In the genomic region with DNA sequence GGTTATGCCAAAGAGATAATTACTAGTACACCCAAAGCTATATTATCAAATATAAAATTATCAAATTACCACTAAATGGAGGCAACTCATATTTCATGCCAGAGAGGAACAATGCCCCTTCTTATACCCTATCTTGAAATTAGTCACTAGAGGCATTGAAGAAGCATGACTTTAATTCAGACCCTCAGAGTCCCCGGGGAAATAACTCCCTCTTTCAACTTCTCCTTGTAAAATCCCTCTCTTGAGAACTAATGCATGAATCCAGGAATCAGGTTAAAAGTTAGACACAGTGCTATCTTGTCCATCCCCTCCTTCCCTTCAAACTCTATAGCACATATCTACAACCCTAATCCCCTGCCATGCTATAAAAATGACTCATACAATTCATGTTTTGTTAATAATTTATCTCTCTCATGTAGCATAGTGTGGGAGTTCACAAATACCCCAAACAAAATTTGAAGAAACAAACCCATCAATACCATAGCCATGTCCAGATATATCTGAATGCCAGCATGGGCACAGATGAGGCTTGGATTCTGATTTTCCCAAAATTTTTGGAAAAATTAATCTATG, we compare ENCODE assay signal across 20 cellular contexts.
DNase-seq lines count a peak whose midpoint lies in the region; ATAC-seq and TF ChIP-seq lines count a peak whose summit lies in the region.
"Had no signal": no experiment of that assay in that cellular context is flagged by ENCODE, and none has a peak within 500 bp of the region (broad histone marks: within the 10 kb centered on the region; RNA-seq: fewer than 3 reads in every experiment).

No MANE protein-coding gene starts in this region.

- no peaks in the 10 kb centered on the region for H3K36me3 Mint-ChIP-seq in H9 (ENCODE audit: insufficient read depth in 1 of 3, low read depth in 3 of 3)
- H3K36me3 Mint-ChIP-seq: CD14-positive monocyte; CD4-positive, alpha-beta memory T cell; IgD-negative memory B cell had no signal

- H3K27ac ChIP-seq in H9 (ENCODE audit: insufficient read length, low read depth, low read length): no peak overlapping the region
- H3K27ac ChIP-seq: 22Rv1, BLaER1 had no signal

- in situ Hi-C loops in SK-MEL-5 (cut with HindIII; ENCODE audit: low pct_unique_long_range_greater_than_20kb, low sequenced_read_pairs): no loop called here

- no peak overlapping the region for H3K27ac Mint-ChIP-seq in H9
- H3K27ac Mint-ChIP-seq: CD14-positive monocyte; CD4-positive, alpha-beta memory T cell; IgD-negative memory B cell had no signal

- no peak overlapping the region for H4K91ac ChIP-seq in H9 (ENCODE audit: insufficient read length, low read depth, low read length)

- intact Hi-C loops in lower leg skin (cut with DNase I; ENCODE audit: low total_unique reads): no loop called here

- no peak for TF ChIP-seq POLR2A in lower leg skin (IDR thresholded peaks at IDR 0.05)

- TF ChIP-seq CTCF in H9 (conservative IDR thresholded peaks at IDR 0.05) (no peak), lower leg skin (IDR thresholded peaks at IDR 0.05) (no peak)

- peaks cover 0 to 3% of the 10 kb centered on the region in 2 experiments; a peak in 1 of 5 replicates for H3K9me3 Mint-ChIP-seq in H9
- H3K9me3 Mint-ChIP-seq: IgD-negative memory B cell had no signal

- H3K27me3 ChIP-seq in H9 (ENCODE audit: insufficient read depth, low read length): no peaks in the 10 kb centered on the region
- H3K27me3 ChIP-seq: BLaER1 had no signal

- H2BK20ac ChIP-seq in H9 (ENCODE audit: low read depth, low read length, poor library complexity, severe bottlenecking): no peak overlapping the region

- no peak overlapping the region for H2BK15ac ChIP-seq in H9 (ENCODE audit: low read depth, low read length)

- no peak overlapping the region for H3T11ph ChIP-seq in H9 (ENCODE audit: low read length)

- H3K4me1 Mint-ChIP-seq in H9: peaks cover 8 to 9% of the 10 kb centered on the region in 2 experiments
- H3K4me1 Mint-ChIP-seq: CD14-positive monocyte; CD4-positive, alpha-beta memory T cell; IgD-negative memory B cell had no signal

- H2BK5ac ChIP-seq in H9 (ENCODE audit: insufficient read length, low read length): no peak overlapping the region

- no peak overlapping the region for H4K8ac ChIP-seq in H9 (replicated peaks; ENCODE audit: insufficient read length, low read depth, low read length)

- H3K23ac ChIP-seq in H9 (ENCODE audit: insufficient read length, low read depth, low read length): no peak overlapping the region

- peak; percentile 58 for ATAC-seq in HG03060 (IDR thresholded peaks at IDR 0.05; ENCODE audit: low read depth, unreplicated experiment)
- no peak for ATAC-seq in GM18867 (IDR thresholded peaks at IDR 0.05; ENCODE audit: unreplicated experiment)
- no peak for ATAC-seq in GM21825 (IDR thresholded peaks at IDR 0.05; ENCODE audit: unreplicated experiment)
- ATAC-seq: HepG2 had no signal

- H3K79me1 ChIP-seq in H9 (ENCODE audit: insufficient read depth, low read depth, low read length, poor library complexity, severe bottlenecking): no peaks in the 10 kb centered on the region

- no peak overlapping the region for H3K14ac ChIP-seq in H9 (ENCODE audit: insufficient read depth, low read length)

- no peak overlapping the region for H3K56ac ChIP-seq in H9 (ENCODE audit: insufficient read length, low read depth, low read length)

- H3K4me1 ChIP-seq in H9 (ENCODE audit: insufficient read depth, low read length): peaks cover 3% of the 10 kb centered on the region; the same call in 1 of the 2 replicates
- H3K4me1 ChIP-seq: BLaER1 had no signal

- H3K27me3 Mint-ChIP-seq in H9 (ENCODE audit: low read depth): no peaks in the 10 kb centered on the region
- H3K27me3 Mint-ChIP-seq: CD4-positive, alpha-beta memory T cell; IgD-negative memory B cell had no signal

- H4K5ac ChIP-seq in H9 (ENCODE audit: insufficient read length, low read depth, low read length): no peak overlapping the region

- no peaks in the 10 kb centered on the region for H4K20me1 ChIP-seq in H9 (ENCODE audit: control insufficient read depth, insufficient read depth, insufficient read length)
- H4K20me1 ChIP-seq: BLaER1 had no signal

- H2BK120ac ChIP-seq in H9 (ENCODE audit: low read depth, low read length, poor library complexity, severe bottlenecking): no peak overlapping the region

- no CpG with 5 or more reads among the region's 1 CpG for WGBS in H9 (ENCODE audit: extremely low coverage, insufficient read length, low lambda C conversion rate)
- 71 to 77% methylated on average over 1 of the region's 1 CpG for WGBS in lower leg skin, 2 donors

- DNase-seq in DMS53 (lab: John Stamatoyannopoulos, UW) (peak; percentile 23), DMS53 treated with DMSO at 0.1 percent for 48 hours (lab: John Stamatoyannopoulos, UW; ENCODE audit: unreplicated experiment) (no peak), SK-MEL-5 (ENCODE audit: low read depth, low spot score) (peak; percentile 68), H9 (no peak), lower leg skin (ENCODE audit: low spot score in 2 of 2) (no peak)
- DNase-seq: Calu3; CD4-positive, alpha-beta memory T cell; DMS79; GDM1; HCEC 1CT; Karpas-422; KBM-7 had no signal

- no peaks in the 10 kb centered on the region for H3K23me2 ChIP-seq in H9 (ENCODE audit: insufficient read length, low read depth, low read length, poor library complexity, severe bottlenecking)

- no peaks in the 10 kb centered on the region for H3K9me3 ChIP-seq in H9 (ENCODE audit: control insufficient read depth, low read depth, low read length)
- H3K9me3 ChIP-seq: BLaER1 had no signal

- H3K4me2 ChIP-seq in H9 (ENCODE audit: insufficient read depth, insufficient read length, low read length): no peak overlapping the region
- H3K4me2 ChIP-seq: BLaER1 had no signal

- H3K79me2 ChIP-seq in H9 (ENCODE audit: insufficient read depth, low read length): no peaks in the 10 kb centered on the region

- no peak overlapping the region for H3K4me3 Mint-ChIP-seq in H9
- H3K4me3 Mint-ChIP-seq: CD14-positive monocyte; CD4-positive, alpha-beta memory T cell; IgD-negative memory B cell had no signal

- no peak overlapping the region for H3K4ac ChIP-seq in H9 (ENCODE audit: low read depth, low read length)

- no peak overlapping the region for H3K9ac ChIP-seq in H9 (ENCODE audit: extremely low read depth, insufficient read length, low read length)
- H3K9ac ChIP-seq: BLaER1 had no signal

- no peak overlapping the region for H2AFZ ChIP-seq in H9 (ENCODE audit: low read length)

- no peak overlapping the region for H3K4me3 ChIP-seq in lower leg skin (ENCODE audit: low read depth, poor library complexity, severe bottlenecking)
- H3K4me3 ChIP-seq: BLaER1 had no signal

- H2AK5ac ChIP-seq in H9 (ENCODE audit: insufficient read length, low read length): no peak overlapping the region

- no peak overlapping the region for H2BK12ac ChIP-seq in H9 (ENCODE audit: insufficient read length, low read depth, low read length)

- no peak overlapping the region for H3K18ac ChIP-seq in H9 (ENCODE audit: insufficient read length, low read depth, low read length)

Comparison
In these comparisons a context has a peak if more than half of its experiments do, and no peak if none do; other contexts are left out.
1. DNase-seq: peak in DMS53 (single experiment) and SK-MEL-5 (single experiment); none in DMS53 treated with DMSO at 0.1 percent for 48 hours (single experiment), H9 (single experiment) and lower leg skin (0 of 2).